Comparison of ENCODE assay signal across 8 cellular contexts in genomic region chr19:12757544-12758274, GRCh38. TPM values are rescaled to one million over a fixed set of nuclear protein-coding genes. Genes with fewer than 3 reads are reported as not detected.
DNase-seq lines count a peak whose midpoint lies in the region; ATAC-seq and TF ChIP-seq lines count a peak whose summit lies in the region.

No MANE protein-coding gene starts in this region.

- H3K4me1 ChIP-seq in Loucy (ENCODE audit: insufficient read depth, low read length, poor library complexity, severe bottlenecking) (no peaks in the 10 kb centered on the region), heart left ventricle (peaks cover 0 to 24% (median 15%) of the 10 kb centered on the region in 12 donors)

- no peak overlapping the region; the same call in 1 of the 2 replicates for H2AFZ ChIP-seq in Loucy (ENCODE audit: low read length)

- H3K36me3 ChIP-seq in Loucy (ENCODE audit: insufficient read depth, low read length) (no peaks in the 10 kb centered on the region), heart left ventricle (peaks cover 0 to 9% (median 0%) of the 10 kb centered on the region in 9 donors)

- intact Hi-C loops in heart left ventricle (cut with DNase I): loop anchor here in 3 of 10 donors (2.0 to 5.0 kb wide), 3 partner anchors 40 to 90 kb away; no protein-coding TSS in a partner anchor
- intact Hi-C loops in posterior cingulate gyrus (cut with DNase I): no loop called here

- H3K9me3 ChIP-seq in Loucy (ENCODE audit: insufficient read depth, low read depth, low read length) (no peaks in the 10 kb centered on the region), heart left ventricle (no peaks in the 10 kb centered on the region)

- H3K9me2 ChIP-seq in Loucy (replicated peaks; ENCODE audit: low read depth, low read length): no peaks in the 10 kb centered on the region

- H4K20me1 ChIP-seq in Loucy (ENCODE audit: insufficient read depth, low read length, poor library complexity, severe bottlenecking): no peaks in the 10 kb centered on the region

- peak; percentile 37 for DNase-seq in DMS53 treated with DMSO at 0.1 percent for 48 hours (lab: John Stamatoyannopoulos, UW; ENCODE audit: unreplicated experiment)
- peak; percentile 59 for DNase-seq in SKM-1 treated with dmso at 0.1 percent for 144 hours (lab: John Stamatoyannopoulos, UW; ENCODE audit: unreplicated experiment)
- DNase-seq in activated naive CD8-positive, alpha-beta T cell treated with anti-CD3 and anti-CD28 coated beads, Interleukin-2, amount 50 U/mL, for 16 hours (ENCODE audit: low read depth, low spot score): peak; percentile 34
- DNase-seq in heart left ventricle: peak; percentile 66 to 85 (median 76)
- DNase-seq in posterior cingulate gyrus: peak in 9 of 10 donors; percentile 29 to 96 (median 60)
- DNase-seq in NCI-H128 (lab: John Stamatoyannopoulos, UW; ENCODE audit: unreplicated experiment): no peak

- H3K4me3 ChIP-seq in Loucy (ENCODE audit: low read length, poor library complexity, severe bottlenecking) (no peak overlapping the region), heart left ventricle (peak overlapping the region in 9 of 12 donors; percentile 16 to 53 (median 40))

- ATAC-seq in heart left ventricle: peak; percentile 33 to 83 (median 76)
- no peak for ATAC-seq in GM18505 (IDR thresholded peaks at IDR 0.05; ENCODE audit: unreplicated experiment)

- no peak overlapping the region for H3K4me2 ChIP-seq in Loucy (ENCODE audit: low read depth, low read length, poor library complexity, severe bottlenecking)

- TF ChIP-seq CTCF in Loucy (conservative IDR thresholded peaks at IDR 0.05; ENCODE audit: low read length) (peak; percentile 57), heart left ventricle (IDR thresholded peaks at IDR 0.05) (peak; percentile 78 to 98 (median 92))

- H3K9ac ChIP-seq in Loucy (ENCODE audit: low read depth, low read length, poor library complexity, severe bottlenecking): no peak overlapping the region

- TF ChIP-seq POLR2A in heart left ventricle (IDR thresholded peaks at IDR 0.05) (no peak), GM18505 (IDR thresholded peaks at IDR 0.05; ENCODE audit: borderline replicate concordance, extremely low read depth, insufficient read depth, insufficient read length) (no peak)

- H3F3A ChIP-seq in Loucy (ENCODE audit: low read depth): no peaks in the 10 kb centered on the region

- 6 to 13% (median 10%) methylated on average over 25 to 60 of the region's 60 CpGs for whole genome bisulfite sequencing in heart left ventricle, 4 donors

- peak overlapping the region in 9 of 12 donors; percentile 3 to 72 (median 48) for H3K27ac ChIP-seq in heart left ventricle

- H3K79me2 ChIP-seq in Loucy (ENCODE audit: insufficient read depth, low read length): no peaks in the 10 kb centered on the region

- H3K27me3 ChIP-seq in Loucy (ENCODE audit: insufficient read depth, low read length, poor library complexity, severe bottlenecking): no peaks in the 10 kb centered on the region
- H3K27me3 ChIP-seq in heart left ventricle: peaks cover 0 to 4% (median 0%) of the 10 kb centered on the region in 9 donors

RNA-seq across cellular contexts. Expression of gene BEST2, which starts 6.1 kb away (rescaled TPM):
- total RNA-seq in heart left ventricle: not detected
- not detected for polyA plus RNA-seq in heart left ventricle

RNA-seq across cellular contexts. Expression of gene HOOK2, which starts 17.6 kb away (rescaled TPM):
- total RNA-seq in heart left ventricle: 10 to 100 TPM; 45.5 to 90.1 (median 62.6) TPM
- 10 to 100 TPM; 29.9 to 83.5 TPM for polyA plus RNA-seq in heart left ventricle

RNA-seq across cellular contexts. Expression of gene GET3, which starts 20.4 kb away (rescaled TPM):
- total RNA-seq in heart left ventricle: 10 to 100 TPM; 54.3 to 81.5 (median 61.8) TPM
- polyA plus RNA-seq in heart left ventricle: 100 to 1,000 TPM in 1 of 2 donors, 10 to 100 TPM in 1; 76.3 to 133 TPM

RNA-seq across cellular contexts. Expression of gene TRIR, which starts 23.2 kb away (rescaled TPM):
- total RNA-seq in heart left ventricle: 100 to 1,000 TPM in 6 of 9 donors, 10 to 100 TPM in 3; 90.4 to 305 (median 118) TPM
- polyA plus RNA-seq in heart left ventricle: 100 to 1,000 TPM; 226 to 234 TPM

RNA-seq across cellular contexts. Expression of gene JUNB, which starts 33.6 kb away (rescaled TPM):
- total RNA-seq in heart left ventricle: 100 to 1,000 TPM in 4 of 9 donors, 10 to 100 TPM in 5; 19.6 to 205 (median 67.6) TPM
- polyA plus RNA-seq in heart left ventricle: 10 to 100 TPM; 29.6 to 52.9 TPM
